Comparison of ENCODE assay signal across 22 cellular contexts in the genomic region with DNA sequence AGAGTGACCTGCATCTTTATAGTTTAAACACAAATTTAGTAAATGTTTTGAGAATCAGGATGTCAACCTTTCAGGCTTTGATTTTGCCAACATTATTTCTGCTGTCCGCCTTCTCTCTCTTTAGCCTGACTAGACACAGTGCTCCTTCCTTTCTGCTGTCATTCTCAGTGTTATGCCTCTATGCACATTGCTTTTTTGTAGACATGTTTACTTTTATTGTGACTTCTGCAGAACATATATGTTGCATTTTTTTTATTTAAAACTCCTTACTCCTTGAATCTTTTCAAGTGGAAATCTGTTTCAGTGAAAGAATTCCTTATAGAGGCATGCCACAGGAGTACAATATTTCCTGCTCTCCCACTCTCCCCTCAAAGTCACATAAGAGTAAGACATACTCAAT.
"Had no signal": no experiment of that assay in that cellular context is flagged by ENCODE, and none has a peak within 500 bp of the region (broad histone marks: within the 10 kb centered on the region; RNA-seq: fewer than 3 reads in every experiment).

No MANE protein-coding gene starts in this region.

- H3K4me3 ChIP-seq: SJCRH30 had no signal

- H3K36me3 Mint-ChIP-seq: activated naive CD8-positive, alpha-beta T cell treated with anti-CD3 and anti-CD28 coated beads, Interleukin-2, amount 10 ng/mL, durations not matched to agents 7 days and 5 days had no signal

- H3K36me3 ChIP-seq: SJCRH30 had no signal

- H3K27ac ChIP-seq: SJCRH30 had no signal

- H3K4me3 Mint-ChIP-seq: activated CD8-positive, alpha-beta T cell treated with anti-CD3 and anti-CD28 coated beads, Interleukin-2, amount 10 ng/mL, durations not matched to agents 7 days and 5 days; activated naive CD8-positive, alpha-beta T cell treated with anti-CD3 and anti-CD28 coated beads, Interleukin-2, amount 10 ng/mL, durations not matched to agents 7 days and 5 days; T-helper 1 cell treated with Interleukin-12 subunit alpha and Interleukin-12 subunit beta and Interleukin-4 antibody, amounts not matched to agents 30 μg/mL and 1 μg/mL, for 36 hours had no signal

- H3K27ac Mint-ChIP-seq: activated CD8-positive, alpha-beta T cell treated with anti-CD3 and anti-CD28 coated beads, Interleukin-2, amount 10 ng/mL, durations not matched to agents 7 days and 5 days; activated naive CD8-positive, alpha-beta T cell treated with anti-CD3 and anti-CD28 coated beads, Interleukin-2, amount 10 ng/mL, durations not matched to agents 7 days and 5 days; T-helper 1 cell treated with Interleukin-12 subunit alpha and Interleukin-12 subunit beta and Interleukin-4 antibody, amounts not matched to agents 30 μg/mL and 1 μg/mL, for 36 hours had no signal

- ATAC-seq: activated CD4-positive, CD25-positive, alpha-beta regulatory T cell treated with anti-CD3 and anti-CD28 coated beads, Interleukin-2, amount 50 U/mL, for 24 hours; activated CD8-positive, alpha-beta T cell treated with anti-CD3 and anti-CD28 coated beads, Interleukin-2, amount 10 ng/mL, durations not matched to agents 7 days and 5 days; Panc1; Right ventricle myocardium inferior had no signal

- H3K9me3 ChIP-seq: SJCRH30 had no signal

- H3K9me3 Mint-ChIP-seq: activated naive CD8-positive, alpha-beta T cell treated with anti-CD3 and anti-CD28 coated beads, Interleukin-2, amount 10 ng/mL, durations not matched to agents 7 days and 5 days; T-helper 1 cell treated with Interleukin-12 subunit alpha and Interleukin-12 subunit beta and Interleukin-4 antibody, amounts not matched to agents 30 μg/mL and 1 μg/mL, for 36 hours had no signal

- DNase-seq: activated CD4-positive, alpha-beta T cell treated with anti-CD3 and anti-CD28 coated beads for 4 hours; activated CD8-positive, alpha-beta memory T cell treated with anti-CD3 and anti-CD28 coated beads, Interleukin-2, amount 50 U/mL, for 48 hours; activated CD8-positive, alpha-beta T cell treated with anti-CD3 and anti-CD28 coated beads, Interleukin-2, amount 10 ng/mL, durations not matched to agents 7 days and 5 days; activated naive CD4-positive, alpha-beta T cell treated with anti-CD3 and anti-CD28 coated beads, Interleukin-2, amount 50 U/mL, for 16 hours; activated naive CD8-positive, alpha-beta T cell treated with anti-CD3 and anti-CD28 coated beads, Interleukin-2, amount 10 ng/mL, durations not matched to agents 7 days and 5 days; activated T-cell treated with anti-CD3 and anti-CD28 coated beads, Interleukin-2, amount 50 U/mL, for 1 hour; aorta; KBM-7; NCI-H1048; NCI-H146; NCI-H187 treated with DMSO at 0.1 percent for 48 hours; NCI-H2081 treated with DMSO at 0.1 percent for 48 hours; NCI-H2227 treated with DMSO at 0.1 percent for 48 hours; NCI-H526 treated with DMSO at 0.1 percent for 48 hours; NK-92 treated with Interleukin-12 subunit alpha and Interleukin-12 subunit beta, amount 100 ng/mL, for 24 hours; OCI-M1; RPMI8226 had no signal

- H3K27me3 ChIP-seq: SJCRH30 had no signal
